ENCODE assay signal across 36 cellular contexts in genomic region chr12:49924847-49925246, GRCh38. TPM values are rescaled to one million over a fixed set of nuclear protein-coding genes. Genes with fewer than 3 reads are reported as not detected.
"Had no signal": no experiment of that assay in that cellular context is flagged by ENCODE, and none has a peak within 500 bp of the region (broad histone marks: within the 10 kb centered on the region; RNA-seq: fewer than 3 reads in every experiment).

No MANE protein-coding gene starts in this region.

- H3K4me3 ChIP-seq: gastroesophageal sphincter, heart right ventricle, left ventricle myocardium inferior, lower lobe of right lung, prostate gland, right atrium auricular region, smooth muscle cell, stomach, thyroid gland had no signal

- H3K4me2 ChIP-seq: smooth muscle cell had no signal

- H3K36me3 Mint-ChIP-seq: immature natural killer cell; natural killer cell; stimulated activated effector memory CD8-positive, alpha-beta T cell treated with anti-CD3 and anti-CD28 coated beads, Interleukin-12 subunit alpha, Interleukin-12 subunit beta, amount 100 ng/mL, for 72 hours had no signal

- H3K9me3 ChIP-seq: gastroesophageal sphincter, heart right ventricle, left ventricle myocardium inferior, lower lobe of right lung, neutrophil, prostate gland, right atrium auricular region, stomach, thyroid gland had no signal

- DNase-seq: cortex of kidney; effector CD4-positive, alpha-beta T cell; foreskin keratinocyte; heart right ventricle; hypothalamus; immature natural killer cell; islet precursor cell; kidney glomerular epithelial cell; left colon; left ventricle myocardium inferior; lower lobe of right lung; natural killer cell; stimulated activated CD4-positive, alpha-beta T cell treated with anti-CD3 and anti-CD28 coated beads, Interleukin-2, amount 100 ng/mL, for 24 hours; stimulated activated CD4-positive, alpha-beta T cell treated with anti-CD3 and anti-CD28 coated beads, Interleukin-4, amount 100 ng/mL, for 24 hours; stimulated activated naive CD4-positive, alpha-beta T cell treated with Interleukin-2 at 50 U/mL for 16 hours; stomach; thyroid gland; trophoblast cell had no signal

- H3K36me3 ChIP-seq: gastroesophageal sphincter, heart right ventricle, left ventricle myocardium inferior, lower lobe of right lung, neutrophil, prostate gland, right atrium auricular region, stomach, thyroid gland had no signal

- H3K27ac Mint-ChIP-seq: immature natural killer cell; natural killer cell; stimulated activated effector memory CD8-positive, alpha-beta T cell treated with anti-CD3 and anti-CD28 coated beads, Interleukin-12 subunit alpha, Interleukin-12 subunit beta, amount 100 ng/mL, for 72 hours had no signal

- H3K27me3 ChIP-seq: foreskin keratinocyte, gastroesophageal sphincter, right atrium auricular region, thyroid gland had no signal

- H3K27ac ChIP-seq: epithelial cell of prostate, foreskin keratinocyte, gastroesophageal sphincter, heart right ventricle, left ventricle myocardium inferior, lower lobe of right lung, neutrophil, parathyroid adenoma, prostate gland, stomach, thyroid gland had no signal

- ATAC-seq: esophagus mucosa; foreskin keratinocyte; gastroesophageal sphincter; left colon; lower lobe of right lung; stimulated activated effector memory CD8-positive, alpha-beta T cell treated with anti-CD3 and anti-CD28 coated beads, Interleukin-12 subunit alpha, Interleukin-12 subunit beta, amount 100 ng/mL, for 72 hours had no signal

- H3K4me1 Mint-ChIP-seq: immature natural killer cell, natural killer cell had no signal

- H3K4me3 Mint-ChIP-seq: immature natural killer cell; natural killer cell; stimulated activated effector memory CD8-positive, alpha-beta T cell treated with anti-CD3 and anti-CD28 coated beads, Interleukin-12 subunit alpha, Interleukin-12 subunit beta, amount 100 ng/mL, for 72 hours had no signal

- H3K9ac ChIP-seq: parathyroid adenoma had no signal

- H3K79me2 ChIP-seq: parathyroid adenoma had no signal

- H2AFZ ChIP-seq: parathyroid adenoma had no signal

- H3K4me1 ChIP-seq: foreskin keratinocyte, prostate gland, thyroid gland had no signal

- H3K9me3 Mint-ChIP-seq: immature natural killer cell; natural killer cell; stimulated activated effector memory CD8-positive, alpha-beta T cell treated with anti-CD3 and anti-CD28 coated beads, Interleukin-12 subunit alpha, Interleukin-12 subunit beta, amount 100 ng/mL, for 72 hours had no signal

RNA-seq across cellular contexts. Expression of gene FAIM2, which starts 21.1 kb away (rescaled TPM):
- total RNA-seq: dermis microvascular lymphatic vessel endothelial cell, foreskin keratinocyte, mononuclear cell had no signal
- polyA plus RNA-seq: foreskin keratinocyte had no signal

RNA-seq across cellular contexts. Expression of gene AQP2, which starts 25.7 kb away (rescaled TPM):
- total RNA-seq: dermis microvascular lymphatic vessel endothelial cell, esophagus mucosa, fibroblast of lung, foreskin keratinocyte, heart right ventricle, left colon, left ventricle myocardium inferior, lower lobe of right lung, mononuclear cell, natural killer cell, osteoblast, sciatic nerve, subcutaneous adipose tissue, temporal lobe, urinary bladder had no signal
- polyA plus RNA-seq: fibroblast of lung, foreskin keratinocyte, immature natural killer cell, neural cell, stomach had no signal

RNA-seq across cellular contexts. Expression of gene AQP5, which starts 36.8 kb away (rescaled TPM):
- total RNA-seq: fibroblast of lung, foreskin keratinocyte, left colon, mononuclear cell, natural killer cell, osteoblast, smooth muscle cell, subcutaneous adipose tissue had no signal
- polyA plus RNA-seq: fibroblast of lung, foreskin keratinocyte, immature natural killer cell, neural cell, smooth muscle cell had no signal

RNA-seq across cellular contexts. Expression of gene AQP6, which starts 47.9 kb away (rescaled TPM):
- total RNA-seq: dermis microvascular lymphatic vessel endothelial cell, esophagus mucosa, gastroesophageal sphincter, heart right ventricle, left colon, left ventricle myocardium inferior, mononuclear cell, natural killer cell, osteoblast, smooth muscle cell, thyroid gland had no signal
- polyA plus RNA-seq: fibroblast of lung, immature natural killer cell, neural cell, smooth muscle cell had no signal
